In genomic region chr11:4018641-4019040, GRCh38 we compare ENCODE assay signal across 28 cellular contexts.
A peak's percentile ranks its signal among the peaks of the same experiment; 100 is the strongest.
DNase-seq lines count a peak whose midpoint lies in the region; ATAC-seq, FAIRE-seq and TF ChIP-seq lines count a peak whose summit lies in the region.
"Had no signal": no experiment of that assay in that cellular context is flagged by ENCODE, and none has a peak within 500 bp of the region (broad histone marks: within the 10 kb centered on the region; RNA-seq: fewer than 3 reads in every experiment).

No MANE protein-coding gene starts in this region.

- TF ChIP-seq EP300 in A549 (IDR thresholded peaks at IDR 0.05), result no peak

- no peaks in the 10 kb centered on the region for H3K9me2 ChIP-seq in MM.1S (replicated peaks; ENCODE audit: insufficient read depth, low read length)

- no peak overlapping the region for H3K4me3 ChIP-seq in A549
- no peak overlapping the region for H3K4me3 ChIP-seq in keratinocyte (ENCODE audit: control insufficient read depth in 2 of 3, extremely low read depth in 1 of 3, insufficient read depth in 2 of 3, low read depth in 1 of 3, low read length in 3 of 3)
- H3K4me3 ChIP-seq in thyroid gland (replicated peaks in 1 of 3), result no peak overlapping the region
- no peak overlapping the region for H3K4me3 ChIP-seq in MM.1S (ENCODE audit: low read length)
- H3K4me3 ChIP-seq: body of pancreas, esophagus muscularis mucosa, ovary, tibial nerve had no signal

- TF ChIP-seq CTCF in A549 (IDR thresholded peaks at IDR 0.05) (no peak), keratinocyte (optimal IDR thresholded peaks at IDR 0.05 in 1 of 3, IDR thresholded peaks at IDR 0.05 in 1 of 3, conservative IDR thresholded peaks at IDR 0.05 in 1 of 3; ENCODE audit: extremely low read depth in 1 of 3, insufficient read depth in 2 of 3, low read length in 3 of 3) (no peak), thyroid gland (IDR thresholded peaks at IDR 0.05) (no peak), MM.1S (IDR thresholded peaks at IDR 0.05; ENCODE audit: low read length) (no peak)

- dilution Hi-C loops in keratinocyte (cut with MboI; ENCODE audit: extremely low pct_ligation_motif_present, low sequenced_read_pairs), result no loop called here

- H3K4me1 ChIP-seq in A549, result 0 out of 3 replicates have a peak, but pooled peaks cover 3% of the 10 kb centered on the region
- peaks cover 7% of the 10 kb centered on the region for H3K4me1 ChIP-seq in keratinocyte (ENCODE audit: control insufficient read depth, extremely low read depth, insufficient read depth, low read length)
- peaks cover 5 to 10% of the 10 kb centered on the region in 2 donors for H3K4me1 ChIP-seq in thyroid gland
- no peaks in the 10 kb centered on the region for H3K4me1 ChIP-seq in MM.1S (ENCODE audit: low read length)
- H3K4me1 ChIP-seq: foreskin keratinocyte, tibial nerve had no signal

- H3K9ac ChIP-seq in keratinocyte (ENCODE audit: control insufficient read depth, extremely low read depth, insufficient read depth, low read length), result no peak overlapping the region
- H3K9ac ChIP-seq in MM.1S (ENCODE audit: low read length), result no peak overlapping the region

- H3K4me2 ChIP-seq in A549 (0 out of 3 replicates have a peak overlapping the region, but pooled peaks have one; percentile 28), keratinocyte (ENCODE audit: control insufficient read depth, extremely low read depth, insufficient read depth, low read depth, low read length) (peak overlapping the region; percentile 10), MM.1S (ENCODE audit: low read depth, low read length) (no peak overlapping the region)

- no peak overlapping the region for H3K27ac ChIP-seq in A549
- H3K27ac ChIP-seq in keratinocyte (ENCODE audit: control insufficient read depth, insufficient read depth, low read length), result no peak overlapping the region
- no peak overlapping the region for H3K27ac ChIP-seq in thyroid gland
- H3K27ac ChIP-seq in MM.1S (ENCODE audit: low read length), result no peak overlapping the region
- H3K27ac ChIP-seq: body of pancreas, esophagus muscularis mucosa, foreskin keratinocyte, ovary, tibial nerve had no signal

- CTCF ChIA-PET in A549 (lab: Yijun Ruan, JAX), result interaction anchor here (1.5 kb wide), 1 partner anchor 171 kb away, joined by 3 read pairs; no protein-coding TSS in a partner anchor

- in situ Hi-C loops in SK-MEL-5 (cut with HindIII; ENCODE audit: low pct_unique_long_range_greater_than_20kb, low sequenced_read_pairs) (no loop called here), G401 (cut with HindIII; ENCODE audit: low sequenced_read_pairs) (no loop called here)

- H2AFZ ChIP-seq in keratinocyte (ENCODE audit: control insufficient read depth, low read length) (no peak overlapping the region), MM.1S (ENCODE audit: low read length) (no peak overlapping the region)

- no peaks in the 10 kb centered on the region for H4K20me1 ChIP-seq in keratinocyte (ENCODE audit: control insufficient read depth, extremely low read depth, insufficient read depth, low read length)
- no peaks in the 10 kb centered on the region for H4K20me1 ChIP-seq in MM.1S (ENCODE audit: insufficient read depth, low read length)

- TF ChIP-seq RAD21 in A549 (conservative IDR thresholded peaks at IDR 0.05 in 1 of 2, IDR thresholded peaks at IDR 0.05 in 1 of 2), result no peak

- H3F3A ChIP-seq in MM.1S (ENCODE audit: insufficient read depth, low read length), result no peaks in the 10 kb centered on the region

- ATAC-seq in A549, result peak in 1 of 2 experiments; percentile 56; a peak in 3 of 6 replicates
- ATAC-seq: body of pancreas, foreskin keratinocyte, left ventricle myocardium superior had no signal

- intact Hi-C loops in thyroid gland (cut with DNase I), result no loop called here

- H3K79me2 ChIP-seq in keratinocyte (ENCODE audit: control insufficient read depth, insufficient read depth, low read length), result peaks cover 5% of the 10 kb centered on the region
- H3K79me2 ChIP-seq in MM.1S (ENCODE audit: low read length), result peaks cover 60% of the 10 kb centered on the region

- POLR2A ChIA-PET in A549 (lab: Yijun Ruan, JAX), result no interaction called here

- FAIRE-seq in A549 (lab: Jason Lieb, UNC), result no peak
- FAIRE-seq in keratinocyte (lab: Jason Lieb, UNC), result no peak
- FAIRE-seq: kidney had no signal

- H3K9me3 ChIP-seq in A549 (0 out of 3 replicates have a peak, but pooled peaks cover 4% of the 10 kb centered on the region), keratinocyte (ENCODE audit: control insufficient read depth, low read depth, low read length) (no peaks in the 10 kb centered on the region), thyroid gland (no peaks in the 10 kb centered on the region), MM.1S (replicated peaks; ENCODE audit: insufficient read depth, low read length) (no peaks in the 10 kb centered on the region)
- H3K9me3 ChIP-seq: body of pancreas, esophagus muscularis mucosa, ovary, tibial nerve had no signal

- WGBS in A549 (ENCODE audit: missing lambda C conversion rate), result 53% methylated on average over 2 of the region's 2 CpGs
- 95 to 96% methylated on average over 2 of the region's 2 CpGs for WGBS in thyroid gland, 2 donors

- H3K27me3 ChIP-seq in keratinocyte (ENCODE audit: control insufficient read depth, extremely low read depth, insufficient read depth, low read length) (no peaks in the 10 kb centered on the region), thyroid gland (no peaks in the 10 kb centered on the region), MM.1S (replicated peaks; ENCODE audit: insufficient read depth, low read length) (no peaks in the 10 kb centered on the region)
- H3K27me3 ChIP-seq: body of pancreas, esophagus muscularis mucosa, foreskin keratinocyte, ovary, tibial nerve had no signal

- peak in 1 of 2 experiments; percentile 28 for DNase-seq in A549 (ENCODE audit: low read depth in 1 of 2, low spot score in 1 of 2)
- DNase-seq in EH (ENCODE audit: low read depth), result peak; percentile 39
- DNase-seq in SK-MEL-5 (ENCODE audit: low read depth, low spot score), result peak; percentile 71
- no peak for DNase-seq in keratinocyte (ENCODE audit: low read depth, low spot score)
- no peak for DNase-seq in NCI-H1417 treated with DMSO at 0.1 percent for 48 hours (lab: John Stamatoyannopoulos, UW)
- DNase-seq in thyroid gland, result no peak
- DNase-seq in MM.1S, result no peak
- DNase-seq in G401 (ENCODE audit: low spot score), result no peak
- DNase-seq: activated gamma-delta T cell; activated T-cell treated with anti-CD3 and anti-CD28 coated beads, Interleukin-2, amount 50 U/mL, for 1 hour; body of pancreas; COR-L47; DMS79; head of caudate nucleus; kidney; left ventricle myocardium superior; midbrain; NCI-H1092; NCI-H187; NCI-H2171; NCI-H510A; nephron progenitor cell; ovary; RPMI8226; stimulated activated CD4-positive, alpha-beta T cell treated with anti-CD3 and anti-CD28 coated beads, Interleukin-4, amount 100 ng/mL, for 24 hours had no signal

- H3K9me1 ChIP-seq in keratinocyte (ENCODE audit: control insufficient read depth, extremely low read depth, insufficient read depth, low read length), result no peaks in the 10 kb centered on the region

- H3K36me3 ChIP-seq in keratinocyte (ENCODE audit: control insufficient read depth in 2 of 2, extremely low read depth in 1 of 2, insufficient read depth in 2 of 2, low read length in 2 of 2) (no peaks in the 10 kb centered on the region), thyroid gland (no peaks in the 10 kb centered on the region), MM.1S (replicated peaks; ENCODE audit: insufficient read depth, low read length) (no peaks in the 10 kb centered on the region)
- H3K36me3 ChIP-seq: esophagus muscularis mucosa, ovary, tibial nerve had no signal

- TF ChIP-seq POLR2A in A549 (IDR thresholded peaks at IDR 0.05; ENCODE audit: low read length), result no peak
- TF ChIP-seq POLR2A in thyroid gland (IDR thresholded peaks at IDR 0.05), result no peak

TF ChIP-seq in A549, 52 proteins besides CTCF, POLR2A, EP300 and RAD21:
- TF ChIP-seq HOXB13 (CRISPR knock-in tag; IDR thresholded peaks at IDR 0.05; ENCODE audit: low read depth), result no peak
- no peak for TF ChIP-seq EHMT2 (IDR thresholded peaks at IDR 0.05; ENCODE audit: low read depth)
- TF ChIP-seq, protein P1, sequence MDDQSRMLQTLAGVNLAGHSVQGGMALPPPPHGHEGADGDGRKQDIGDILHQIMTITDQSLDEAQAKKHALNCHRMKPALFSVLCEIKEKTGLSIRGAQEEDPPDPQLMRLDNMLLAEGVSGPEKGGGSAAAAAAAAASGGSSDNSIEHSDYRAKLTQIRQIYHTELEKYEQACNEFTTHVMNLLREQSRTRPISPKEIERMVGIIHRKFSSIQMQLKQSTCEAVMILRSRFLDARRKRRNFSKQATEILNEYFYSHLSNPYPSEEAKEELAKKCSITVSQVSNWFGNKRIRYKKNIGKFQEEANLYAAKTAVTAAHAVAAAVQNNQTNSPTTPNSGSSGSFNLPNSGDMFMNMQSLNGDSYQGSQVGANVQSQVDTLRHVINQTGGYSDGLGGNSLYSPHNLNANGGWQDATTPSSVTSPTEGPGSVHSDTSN (IDR thresholded peaks at IDR 0.05), result no peak
- TF ChIP-seq, protein P2, sequence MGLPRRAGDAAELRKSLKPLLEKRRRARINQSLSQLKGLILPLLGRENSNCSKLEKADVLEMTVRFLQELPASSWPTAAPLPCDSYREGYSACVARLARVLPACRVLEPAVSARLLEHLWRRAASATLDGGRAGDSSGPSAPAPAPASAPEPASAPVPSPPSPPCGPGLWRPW (IDR thresholded peaks at IDR 0.05), result no peak
- no peak for TF ChIP-seq HMGXB4 (CRISPR knock-in tag; IDR thresholded peaks at IDR 0.05; ENCODE audit: borderline replicate concordance)
- no peak for TF ChIP-seq CHD4 (IDR thresholded peaks at IDR 0.05; ENCODE audit: borderline replicate concordance)
- TF ChIP-seq TP53 (CRISPR knock-in tag; IDR thresholded peaks at IDR 0.05), result no peak

Comparison
In these comparisons a context has a peak if more than half of its experiments do, and no peak if none do; other contexts are left out.
1. DNase-seq: peak in EH (single experiment) and SK-MEL-5 (single experiment); none in keratinocyte (single experiment), NCI-H1417 treated with DMSO at 0.1 percent for 48 hours (single experiment), thyroid gland (0 of 2), MM.1S (single experiment) and G401 (single experiment).